Comparison of ENCODE assay signal across 23 cellular contexts in genomic region chr1:1558591-1558990, GRCh38. TPM values are rescaled to one million over a fixed set of nuclear protein-coding genes. Genes with fewer than 3 reads are reported as not detected.
DNase-seq lines count a peak whose midpoint lies in the region; ATAC-seq, FAIRE-seq and TF ChIP-seq lines count a peak whose summit lies in the region.
"Had no signal": no experiment of that assay in that cellular context is flagged by ENCODE, and none has a peak within 500 bp of the region (broad histone marks: within the 10 kb centered on the region; RNA-seq: fewer than 3 reads in every experiment).

No MANE protein-coding gene starts in this region.

- POLR2A ChIA-PET in OCI-LY7 (lab: Charles Lee), result no interaction called here
- POLR2A ChIA-PET in GM12878 (lab: Charles Lee), result no interaction called here

- H3K27ac ChIP-seq in OCI-LY7 (ENCODE audit: low read depth, low read length, poor library complexity, severe bottlenecking) (peak overlapping the region; percentile 72), GM12878 (ENCODE audit: control insufficient read depth, insufficient read depth) (no peak overlapping the region)
- H3K27ac ChIP-seq: 22Rv1, brain microvascular endothelial cell, coronary artery, testis had no signal

- SMC1A ChIA-PET in GM12878 (lab: Charles Lee; ENCODE audit: uncharacterized antibody, unreplicated experiment), result no interaction called here

- intact Hi-C loops in OCI-LY7 (cut with micrococcal nuclease; ENCODE audit: unreplicated experiment) (no loop called here), GM12878 (cut with micrococcal nuclease; ENCODE audit: unreplicated experiment) (no loop called here)

- no peaks in the 10 kb centered on the region for H3K9me3 Mint-ChIP-seq in activated T-cell treated with anti-CD3 and anti-CD28 coated beads, Interleukin-2, amount 50 U/mL, for 24 hours
- no peaks in the 10 kb centered on the region for H3K9me3 Mint-ChIP-seq in nephron progenitor cell

- H2AFZ ChIP-seq in OCI-LY7 (ENCODE audit: low read length) (no peak overlapping the region), GM12878 (ENCODE audit: control insufficient read depth, low read depth, low read length) (no peak overlapping the region)

- peaks cover 11% of the 10 kb centered on the region for H3K4me1 Mint-ChIP-seq in activated T-cell treated with anti-CD3 and anti-CD28 coated beads, Interleukin-2, amount 50 U/mL, for 24 hours (ENCODE audit: low read depth)
- H3K4me1 Mint-ChIP-seq in nephron progenitor cell, result peaks cover 31% of the 10 kb centered on the region

- H3K79me2 ChIP-seq in OCI-LY7 (ENCODE audit: insufficient read depth, low read depth, low read length) (no peaks in the 10 kb centered on the region; the same call in 1 of the 2 replicates), GM12878 (ENCODE audit: control insufficient read depth, insufficient read depth, low read length) (no peaks in the 10 kb centered on the region)

- H3K36me3 ChIP-seq in OCI-LY7 (ENCODE audit: insufficient read depth, low read length) (peaks cover 51% of the 10 kb centered on the region), GM12878 (ENCODE audit: control insufficient read depth in 2 of 2, insufficient read depth in 2 of 2, low read length in 1 of 2) (peaks cover 16 to 19% of the 10 kb centered on the region in 2 experiments; a peak in 3 of 4 replicates)

- H3K4me2 ChIP-seq in OCI-LY7 (ENCODE audit: low read length) (peak overlapping the region; percentile 57), GM12878 (ENCODE audit: control insufficient read depth, insufficient read depth) (no peak overlapping the region)

- peak overlapping the region; percentile 64 for H3K27ac Mint-ChIP-seq in activated T-cell treated with anti-CD3 and anti-CD28 coated beads, Interleukin-2, amount 50 U/mL, for 24 hours
- H3K27ac Mint-ChIP-seq in nephron progenitor cell, result peak overlapping the region; percentile 90
- H3K27ac Mint-ChIP-seq: activated CD4-positive, alpha-beta T cell treated with anti-CD3 and anti-CD28 coated beads for 36 hours had no signal

- no peak for FAIRE-seq in GM12878 (lab: Jason Lieb, UNC)
- FAIRE-seq: endothelial cell of umbilical vein, HTR-8/SVneo had no signal

- CTCF ChIA-PET in OCI-LY7 (lab: Charles Lee; ENCODE audit: unreplicated experiment) (no interaction called here), GM12878 (lab: Yijun Ruan, JAX) (interaction anchor here (0.7 kb wide), 1 partner anchor 253 kb away, joined by 3 read pairs; no protein-coding TSS in a partner anchor)

- no peaks in the 10 kb centered on the region for H3K27me3 ChIP-seq in GM12878 (replicated peaks in 1 of 2; ENCODE audit: control insufficient read depth in 2 of 2, insufficient read depth in 2 of 2, low read length in 1 of 2)
- H3K27me3 ChIP-seq: brain microvascular endothelial cell, testis had no signal

- H3K27me3 Mint-ChIP-seq in activated T-cell treated with anti-CD3 and anti-CD28 coated beads, Interleukin-2, amount 50 U/mL, for 24 hours, result no peaks in the 10 kb centered on the region
- H3K27me3 Mint-ChIP-seq in nephron progenitor cell (ENCODE audit: low read depth, poor library complexity), result no peaks in the 10 kb centered on the region
- H3K27me3 Mint-ChIP-seq: activated CD4-positive, alpha-beta T cell treated with anti-CD3 and anti-CD28 coated beads for 36 hours had no signal

- no peak for TF ChIP-seq EP300 in GM12878 (IDR thresholded peaks at IDR 0.05; ENCODE audit: borderline replicate concordance in 1 of 2, control insufficient read depth in 1 of 2, low read depth in 2 of 2, low read length in 2 of 2)

- H3K4me3 ChIP-seq in OCI-LY7 (ENCODE audit: low read depth, low read length, poor library complexity, severe bottlenecking) (no peak overlapping the region), GM12878 (no peak overlapping the region)
- H3K4me3 ChIP-seq: coronary artery, mucosa of descending colon, testis had no signal

- TF ChIP-seq CTCF in OCI-LY7 (conservative IDR thresholded peaks at IDR 0.05; ENCODE audit: low read length) (no peak), GM12878 (IDR thresholded peaks at IDR 0.05 in 2 of 3, conservative IDR thresholded peaks at IDR 0.05 in 1 of 3; ENCODE audit: control insufficient read depth in 2 of 3, extremely low read depth in 1 of 3, insufficient read depth in 1 of 3, low read depth in 3 of 3, low read length in 3 of 3) (no peak), nephron progenitor cell (IDR thresholded peaks at IDR 0.05) (no peak)

- peak; percentile 61; the same call in 1 of the 2 replicates for TF ChIP-seq POLR2A in GM12878 (IDR thresholded peaks at IDR 0.05; ENCODE audit: low read depth, low read length)

- no peak for ATAC-seq in GM12878
- ATAC-seq: activated CD4-positive, alpha-beta T cell treated with anti-CD3 and anti-CD28 coated beads for 36 hours; mucosa of descending colon had no signal

- in situ Hi-C loops in GM12878 (cut with MboI), result no loop called here

- no peaks in the 10 kb centered on the region for H3K9me2 ChIP-seq in OCI-LY7 (ENCODE audit: insufficient read depth, low read length)

- H3K36me3 Mint-ChIP-seq in activated T-cell treated with anti-CD3 and anti-CD28 coated beads, Interleukin-2, amount 50 U/mL, for 24 hours (ENCODE audit: low read depth), result peaks cover 78% of the 10 kb centered on the region
- peaks cover 23% of the 10 kb centered on the region for H3K36me3 Mint-ChIP-seq in nephron progenitor cell (ENCODE audit: low read depth)

- BruUV-seq in OCI-LY7 (replicated peaks; lab: Mats Ljungman, UMichigan) (no TSS peak), GM12878 (replicated peaks; lab: Mats Ljungman, UMichigan) (no TSS peak)

- H3K9ac ChIP-seq in GM12878 (ENCODE audit: control insufficient read depth, insufficient read depth, low read length), result no peak overlapping the region

- no peaks in the 10 kb centered on the region for H3K9me3 ChIP-seq in OCI-LY7 (ENCODE audit: low read length)
- H3K9me3 ChIP-seq in GM12878 (replicated peaks; ENCODE audit: control insufficient read depth, insufficient read depth, low read length), result no peaks in the 10 kb centered on the region
- H3K9me3 ChIP-seq: mucosa of descending colon, testis had no signal

- TF ChIP-seq RAD21 in GM12878 (IDR thresholded peaks at IDR 0.05; ENCODE audit: insufficient read depth, low read depth, low read length), result no peak

- H4K20me1 ChIP-seq in OCI-LY7 (ENCODE audit: insufficient read depth, low read length), result no peaks in the 10 kb centered on the region
- no peaks in the 10 kb centered on the region for H4K20me1 ChIP-seq in GM12878 (ENCODE audit: control insufficient read depth, insufficient read depth)

- no peak for DNase-seq in activated T-cell treated with anti-CD3 and anti-CD28 coated beads, Interleukin-2, amount 50 U/mL, for 24 hours
- no peak for DNase-seq in activated T-cell treated with anti-CD3 and anti-CD28 coated beads, Interleukin-2, amount 50 U/mL, for 1 hour
- DNase-seq in OCI-LY7 (ENCODE audit: low spot score), result no peak
- DNase-seq in GM12878 (ENCODE audit: low read depth, low spot score), result no peak
- DNase-seq in nephron progenitor cell, result no peak
- DNase-seq in stimulated activated CD4-positive, alpha-beta T cell treated with anti-CD3 and anti-CD28 coated beads, Interleukin-2, amount 100 ng/mL, for 24 hours, result no peak
- no peak for DNase-seq in NCI-H2227 (lab: John Stamatoyannopoulos, UW; ENCODE audit: unreplicated experiment)
- DNase-seq in amniotic stem cell (lab: John Stamatoyannopoulos, UW), result no peak
- DNase-seq: activated CD4-positive, alpha-beta T cell treated with anti-CD3 and anti-CD28 coated beads for 36 hours; brain microvascular endothelial cell; DMS79 treated with DMSO at 0.1 percent for 48 hours; Karpas-422; mucosa of descending colon; MV-4-11; NCI-H2171; NCI-H526 treated with DMSO at 0.1 percent for 48 hours; nucleus accumbens; testis had no signal

- H3K4me3 Mint-ChIP-seq in activated T-cell treated with anti-CD3 and anti-CD28 coated beads, Interleukin-2, amount 50 U/mL, for 24 hours, result no peak overlapping the region
- no peak overlapping the region for H3K4me3 Mint-ChIP-seq in nephron progenitor cell
- H3K4me3 Mint-ChIP-seq: activated CD4-positive, alpha-beta T cell treated with anti-CD3 and anti-CD28 coated beads for 36 hours had no signal

- WGBS in GM12878 (ENCODE audit: insufficient coverage, insufficient replicate concordance, low lambda C conversion rate, missing lambda C conversion rate), result 83% methylated on average over 4 of the region's 4 CpGs

- H3K4me1 ChIP-seq in OCI-LY7 (ENCODE audit: insufficient read depth, low read length, poor library complexity, severe bottlenecking) (peaks cover 38% of the 10 kb centered on the region), GM12878 (ENCODE audit: control insufficient read depth, insufficient read depth, low read length) (no peaks in the 10 kb centered on the region)

- RAD21 ChIA-PET in GM12878 (lab: Charles Lee; ENCODE audit: unreplicated experiment), result no interaction called here

RNA-seq across cellular contexts. Expression of gene SSU72, which starts 16.1 kb away (rescaled TPM):
- 97.7 and 101 TPM in 2 replicates for total RNA-seq in OCI-LY7 (2014; rRNA removed; shearing (Covaris generic))
- total RNA-seq in OCI-LY7 (2022) (141 and 149 TPM in 2 replicates), GM12878 (2014; rRNA removed) (61.6 and 67.8 TPM in 2 replicates), GM12878 (2014; rRNA removed; fragmentation: Illumina TruSeq; extraction: Trizol) (38.1 and 42.5 TPM in 2 replicates), GM12878 (2021) (92.6 and 97.4 TPM in 2 replicates)
- total RNA-seq in GM12878 (2013; cell fraction: nucleolus; rRNA removed), result 51.4 and 55.8 TPM in 2 replicates
- 38.3 TPM for polyA plus RNA-seq in GM12878 (2011; ENCODE audit: low read depth)
- polyA plus RNA-seq in GM12878 (2011; rRNA removed) (46.7 and 53.3 TPM in 2 replicates), GM12878 (2014; fragmentation: Illumina TruSeq; extraction: Trizol) (66.7 and 84.0 TPM in 2 replicates), GM12878 (2014; fragmentation: Nextera tagmentation; extraction: Ambion mirVana) (10 to 100 TPM; 28.6 to 60.5 TPM), GM12878 (2014; rRNA removed) (110 and 117 TPM in 2 replicates), GM12878 (2016; fragmentation: Nextera tagmentation; extraction: Ambion mirVana) (100 to 1,000 TPM in 1 of 2 experiments, 10 to 100 TPM in 1; 67.5 to 172 TPM)
- 59.7 and 66.8 TPM in 2 replicates for polyA plus RNA-seq in GM12878 (2011; cell fraction: cytosol; rRNA removed)
- polyA plus RNA-seq in GM12878 (2011; cell fraction: nucleus; rRNA removed), result 63.3 and 72.6 TPM in 2 replicates
- polyA plus RNA-seq in GM12878 (2012), result 73.2 and 74.8 TPM in 2 replicates
- polyA minus RNA-seq in GM12878 (2011; rRNA and poly(A)+ RNA removed), result 32.8 and 47.5 TPM in 2 replicates
- 24.9 and 28.1 TPM in 2 replicates for polyA minus RNA-seq in GM12878 (2011; cell fraction: cytosol; rRNA and poly(A)+ RNA removed)
- polyA minus RNA-seq in GM12878 (2011; cell fraction: nucleus; rRNA and poly(A)+ RNA removed), result 19.0 and 37.2 TPM in 2 replicates

RNA-seq across cellular contexts. Expression of gene TMEM240, which starts 18.2 kb away (rescaled TPM):
- total RNA-seq in OCI-LY7 (2014; rRNA removed; shearing (Covaris generic)), result 0.64 and 0.76 TPM in 2 replicates
- 2.1 and 2.7 TPM in 2 replicates for total RNA-seq in OCI-LY7 (2022)
- total RNA-seq in GM12878 (2013; cell fraction: nucleolus; rRNA removed), result not detected in 2 replicates
- 0.17 TPM in 1 of 2 replicates, not detected in the other for total RNA-seq in GM12878 (2014; rRNA removed)
- total RNA-seq in GM12878 (2014; rRNA removed; fragmentation: Illumina TruSeq; extraction: Trizol), result not detected in 2 replicates
- 0.49 TPM in 1 of 2 replicates, not detected in the other for total RNA-seq in GM12878 (2021)
- polyA plus RNA-seq in GM12878 (2011; ENCODE audit: low read depth), result not detected
- polyA plus RNA-seq in GM12878 (2011; rRNA removed), result not detected in 2 replicates
- not detected in 2 replicates for polyA plus RNA-seq in GM12878 (2011; cell fraction: cytosol; rRNA removed)
- polyA plus RNA-seq in GM12878 (2011; cell fraction: nucleus; rRNA removed), result 0.27 and 0.57 TPM in 2 replicates
- polyA plus RNA-seq in GM12878 (2012), result 0.21 TPM in 1 of 2 replicates, not detected in the other
- not detected in 2 replicates for polyA plus RNA-seq in GM12878 (2014; fragmentation: Illumina TruSeq; extraction: Trizol)
- not detected for polyA plus RNA-seq in GM12878 (2014; fragmentation: Nextera tagmentation; extraction: Ambion mirVana)
- polyA plus RNA-seq in GM12878 (2014; rRNA removed), result 0.32 TPM in 1 of 2 replicates, not detected in the other
- not detected for polyA plus RNA-seq in GM12878 (2016; fragmentation: Nextera tagmentation; extraction: Ambion mirVana)
- polyA minus RNA-seq in GM12878 (2011; rRNA and poly(A)+ RNA removed), result not detected in 2 replicates
- polyA minus RNA-seq in GM12878 (2011; cell fraction: cytosol; rRNA and poly(A)+ RNA removed), result not detected in 2 replicates
- not detected in 2 replicates for polyA minus RNA-seq in GM12878 (2011; cell fraction: nucleus; rRNA and poly(A)+ RNA removed)

RNA-seq across cellular contexts. Expression of gene FNDC10, which starts 41.3 kb away (rescaled TPM):
- total RNA-seq in OCI-LY7 (2014; rRNA removed; shearing (Covaris generic)), result 2.7 and 3.1 TPM in 2 replicates
- total RNA-seq in OCI-LY7 (2022), result 1.3 and 2.7 TPM in 2 replicates
- 0.46 and 0.59 TPM in 2 replicates for total RNA-seq in GM12878 (2013; cell fraction: nucleolus; rRNA removed)
- total RNA-seq in GM12878 (2014; rRNA removed), result 0.22 and 0.23 TPM in 2 replicates
- 0.27 and 0.28 TPM in 2 replicates for total RNA-seq in GM12878 (2014; rRNA removed; fragmentation: Illumina TruSeq; extraction: Trizol)
- total RNA-seq in GM12878 (2021), result 1.0 and 1.3 TPM in 2 replicates
- 0.50 TPM for polyA plus RNA-seq in GM12878 (2011; ENCODE audit: low read depth)
- not detected in 2 replicates for polyA plus RNA-seq in GM12878 (2011; rRNA removed)
- 0.05 TPM in 1 of 2 replicates, not detected in the other for polyA plus RNA-seq in GM12878 (2011; cell fraction: cytosol; rRNA removed)
- 0.09 TPM in 1 of 2 replicates, not detected in the other for polyA plus RNA-seq in GM12878 (2011; cell fraction: nucleus; rRNA removed)
- polyA plus RNA-seq in GM12878 (2012), result 1.0 and 1.2 TPM in 2 replicates
- polyA plus RNA-seq in GM12878 (2014; fragmentation: Illumina TruSeq; extraction: Trizol), result 0.18 TPM in 1 of 2 replicates, not detected in the other
- polyA plus RNA-seq in GM12878 (2014; fragmentation: Nextera tagmentation; extraction: Ambion mirVana), result under 1 TPM in 1 of 2 experiments, not detected in 1; 0.05 TPM
- 0.79 and 1.1 TPM in 2 replicates for polyA plus RNA-seq in GM12878 (2014; rRNA removed)
- polyA plus RNA-seq in GM12878 (2016; fragmentation: Nextera tagmentation; extraction: Ambion mirVana), result not detected
- polyA minus RNA-seq in GM12878 (2011; rRNA and poly(A)+ RNA removed), result 0.10 TPM in 1 of 2 replicates, not detected in the other
- not detected in 2 replicates for polyA minus RNA-seq in GM12878 (2011; cell fraction: cytosol; rRNA and poly(A)+ RNA removed)
- polyA minus RNA-seq in GM12878 (2011; cell fraction: nucleus; rRNA and poly(A)+ RNA removed), result not detected in 2 replicates
- total RNA-seq: skeletal muscle tissue had no signal

RNA-seq across cellular contexts. Expression of gene ATAD3A, which starts 46.6 kb away (rescaled TPM):
- total RNA-seq in OCI-LY7 (2014; rRNA removed; shearing (Covaris generic)), result 79.9 and 81.9 TPM in 2 replicates
- total RNA-seq in OCI-LY7 (2022), result 83.3 and 88.6 TPM in 2 replicates
- 13.0 and 24.6 TPM in 2 replicates for total RNA-seq in GM12878 (2013; cell fraction: nucleolus; rRNA removed)
- total RNA-seq in GM12878 (2014; rRNA removed), result 56.1 and 58.6 TPM in 2 replicates
- 16.9 and 24.6 TPM in 2 replicates for total RNA-seq in GM12878 (2014; rRNA removed; fragmentation: Illumina TruSeq; extraction: Trizol)
- 66.8 and 76.4 TPM in 2 replicates for total RNA-seq in GM12878 (2021)
- 5.4 TPM for polyA plus RNA-seq in GM12878 (2011; ENCODE audit: low read depth)
- 6.6 and 16.2 TPM in 2 replicates for polyA plus RNA-seq in GM12878 (2011; rRNA removed)
- 24.6 and 42.6 TPM in 2 replicates for polyA plus RNA-seq in GM12878 (2011; cell fraction: cytosol; rRNA removed)
- polyA plus RNA-seq in GM12878 (2011; cell fraction: nucleus; rRNA removed), result 41.2 and 70.4 TPM in 2 replicates
- 20.3 and 26.6 TPM in 2 replicates for polyA plus RNA-seq in GM12878 (2012)
- polyA plus RNA-seq in GM12878 (2014; fragmentation: Illumina TruSeq; extraction: Trizol), result 0.95 and 9.0 TPM in 2 replicates
- polyA plus RNA-seq in GM12878 (2014; fragmentation: Nextera tagmentation; extraction: Ambion mirVana), result 1 to 10 TPM in 1 of 2 experiments, under 1 TPM in 1; 0.05 to 1.3 TPM
- polyA plus RNA-seq in GM12878 (2014; rRNA removed), result 53.3 and 69.0 TPM in 2 replicates
- 10 to 100 TPM; 84.4 to 93.5 TPM for polyA plus RNA-seq in GM12878 (2016; fragmentation: Nextera tagmentation; extraction: Ambion mirVana)
- 9.5 and 26.3 TPM in 2 replicates for polyA minus RNA-seq in GM12878 (2011; rRNA and poly(A)+ RNA removed)
- 17.2 and 17.7 TPM in 2 replicates for polyA minus RNA-seq in GM12878 (2011; cell fraction: cytosol; rRNA and poly(A)+ RNA removed)
- 8.9 and 14.9 TPM in 2 replicates for polyA minus RNA-seq in GM12878 (2011; cell fraction: nucleus; rRNA and poly(A)+ RNA removed)

RNA-seq across cellular contexts. Expression of gene MIB2, which starts 56.7 kb away (rescaled TPM):
- 46.4 and 64.9 TPM in 2 replicates for total RNA-seq in OCI-LY7 (2014; rRNA removed; shearing (Covaris generic))
- total RNA-seq in OCI-LY7 (2022), result 54.0 and 55.3 TPM in 2 replicates
- 80.2 and 99.1 TPM in 2 replicates for total RNA-seq in GM12878 (2013; cell fraction: nucleolus; rRNA removed)
- total RNA-seq in GM12878 (2014; rRNA removed), result 13.9 and 17.1 TPM in 2 replicates
- 1.8 and 2.3 TPM in 2 replicates for total RNA-seq in GM12878 (2014; rRNA removed; fragmentation: Illumina TruSeq; extraction: Trizol)
- total RNA-seq in GM12878 (2021), result 25.4 and 26.8 TPM in 2 replicates
- 7.1 TPM for polyA plus RNA-seq in GM12878 (2011; ENCODE audit: low read depth)
- polyA plus RNA-seq in GM12878 (2011; rRNA removed), result 3.2 and 5.5 TPM in 2 replicates
- 9.8 and 20.7 TPM in 2 replicates for polyA plus RNA-seq in GM12878 (2011; cell fraction: cytosol; rRNA removed)
- 125 and 131 TPM in 2 replicates for polyA plus RNA-seq in GM12878 (2011; cell fraction: nucleus; rRNA removed)
- 30.3 and 35.7 TPM in 2 replicates for polyA plus RNA-seq in GM12878 (2012)
- polyA plus RNA-seq in GM12878 (2014; fragmentation: Illumina TruSeq; extraction: Trizol), result 0.60 and 0.78 TPM in 2 replicates
- under 1 TPM in 1 of 2 experiments, not detected in 1; 0.42 TPM for polyA plus RNA-seq in GM12878 (2014; fragmentation: Nextera tagmentation; extraction: Ambion mirVana)
- 17.4 and 23.0 TPM in 2 replicates for polyA plus RNA-seq in GM12878 (2014; rRNA removed)
- polyA plus RNA-seq in GM12878 (2016; fragmentation: Nextera tagmentation; extraction: Ambion mirVana), result 10 to 100 TPM; 10.9 to 15.4 TPM
- 7.2 and 11.2 TPM in 2 replicates for polyA minus RNA-seq in GM12878 (2011; rRNA and poly(A)+ RNA removed)
- 8.7 and 9.5 TPM in 2 replicates for polyA minus RNA-seq in GM12878 (2011; cell fraction: cytosol; rRNA and poly(A)+ RNA removed)
- polyA minus RNA-seq in GM12878 (2011; cell fraction: nucleus; rRNA and poly(A)+ RNA removed), result 21.6 and 34.3 TPM in 2 replicates
